Comparison of ENCODE assay signal across 16 cellular contexts in the genomic region with DNA sequence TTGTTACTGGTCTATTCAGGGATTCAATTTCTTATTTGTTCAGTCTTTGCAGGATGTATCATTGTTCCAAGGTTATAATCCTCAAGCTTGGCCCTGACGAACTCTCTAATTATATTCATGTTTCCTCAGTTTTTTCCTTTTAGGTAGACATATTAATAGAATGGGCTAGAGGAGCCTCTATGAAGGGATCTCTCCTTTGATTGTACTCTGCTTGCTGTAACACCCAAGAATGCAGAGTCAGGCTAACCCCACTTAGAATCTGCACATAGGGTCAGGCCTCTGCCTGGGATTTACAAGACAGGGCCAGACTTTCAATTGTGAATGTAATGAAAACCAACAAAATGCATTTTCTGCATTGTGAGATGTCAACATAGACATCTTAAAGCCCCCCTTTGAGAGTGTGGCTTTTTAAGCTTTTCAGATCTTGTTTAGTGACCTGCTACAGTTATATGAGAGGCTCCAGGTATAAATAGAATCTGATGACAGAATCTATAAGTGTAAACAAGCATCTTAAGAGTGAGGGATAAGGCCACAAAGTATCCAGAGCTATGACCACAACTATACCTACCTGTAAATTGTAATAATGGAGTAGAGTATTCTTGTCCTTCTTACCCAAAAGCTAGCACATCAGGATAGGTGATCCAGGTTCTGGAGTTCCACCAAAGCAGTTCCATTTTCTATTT. TPM values are rescaled to one million over a fixed set of nuclear protein-coding genes. Genes with fewer than 3 reads are reported as not detected.
A peak's percentile ranks its signal among the peaks of the same experiment; 100 is the strongest.
DNase-seq lines count a peak whose midpoint lies in the region; ATAC-seq, FAIRE-seq and TF ChIP-seq lines count a peak whose summit lies in the region.
"Had no signal": no experiment of that assay in that cellular context is flagged by ENCODE, and none has a peak within 500 bp of the region (broad histone marks: within the 10 kb centered on the region; RNA-seq: fewer than 3 reads in every experiment).

No MANE protein-coding gene starts in this region.

- H3K79me2 ChIP-seq in H1 (ENCODE audit: control insufficient read depth in 1 of 2, insufficient read depth in 2 of 2, low read length in 2 of 2): peaks cover 0 to 67% of the 10 kb centered on the region in 2 experiments; a peak in 3 of 4 replicates

- H3K18ac ChIP-seq in H1 (ENCODE audit: extremely low read depth, low read length): no peak overlapping the region

- peak; percentile 60 for FAIRE-seq in H1 (lab: Jason Lieb, UNC)
- FAIRE-seq: D721Med, G401.6, GM12891, GM19239, HepG2 had no signal

- H3K36me3 ChIP-seq in H1 (ENCODE audit: control insufficient read depth in 2 of 4, insufficient read depth in 4 of 4, low read length in 3 of 4) (peaks cover 0 to 43% (median 5%) of the 10 kb centered on the region in 4 experiments; a peak in 6 of 8 replicates), skeletal muscle tissue (ENCODE audit: control insufficient read depth in 3 of 3, insufficient read depth in 3 of 3, low read length in 3 of 3) (peaks cover 7 to 13% (median 8%) of the 10 kb centered on the region in 3 donors)

- ATAC-seq in natural killer cell: no peak
- no peak for ATAC-seq in natural killer cell treated with Interleukin-12 subunit alpha and Interleukin-12 subunit beta and Interleukin-15 and Interleukin-18, amount 100 ng/mL, for 72 hours
- ATAC-seq: HepG2 had no signal

- H3K23ac ChIP-seq in H1 (ENCODE audit: insufficient read length): no peak overlapping the region

- H3K9me3 Mint-ChIP-seq in natural killer cell: no peaks in the 10 kb centered on the region
- H3K9me3 Mint-ChIP-seq in natural killer cell treated with Interleukin-12 subunit alpha and Interleukin-12 subunit beta and Interleukin-15 and Interleukin-18, amount 100 ng/mL, for 72 hours: no peaks in the 10 kb centered on the region

- peaks cover 51 to 52% of the 10 kb centered on the region in 2 donors for H3K4me1 Mint-ChIP-seq in natural killer cell
- peaks cover 24 to 32% of the 10 kb centered on the region in 2 donors for H3K4me1 Mint-ChIP-seq in natural killer cell treated with Interleukin-12 subunit alpha and Interleukin-12 subunit beta and Interleukin-15 and Interleukin-18, amount 100 ng/mL, for 72 hours (ENCODE audit: low read depth in 2 of 2)

- H3K56ac ChIP-seq in H1 (replicated peaks; ENCODE audit: insufficient read length, low read depth, low read length): no peak overlapping the region

- H3K4me2 ChIP-seq in H1 (ENCODE audit: insufficient read depth in 1 of 2, low read depth in 2 of 2, low read length in 2 of 2): no peak overlapping the region

- H3K9me3 ChIP-seq in H1 (ENCODE audit: insufficient read depth in 2 of 2, low read depth in 1 of 2, low read length in 1 of 2): no peaks in the 10 kb centered on the region
- H3K9me3 ChIP-seq in skeletal muscle tissue (ENCODE audit: control insufficient read depth in 3 of 3, low read length in 3 of 3): no peaks in the 10 kb centered on the region
- H3K9me3 ChIP-seq: Caco-2, HAP-1 had no signal

- no peak overlapping the region for H2BK12ac ChIP-seq in H1 (ENCODE audit: low read depth, low read length)

- H3K79me1 ChIP-seq in H1 (ENCODE audit: low read depth, low read length): peaks cover 3% of the 10 kb centered on the region; the same call in 1 of the 2 replicates

- H3K4me3 Mint-ChIP-seq in natural killer cell: no peak overlapping the region
- no peak overlapping the region for H3K4me3 Mint-ChIP-seq in natural killer cell treated with Interleukin-12 subunit alpha and Interleukin-12 subunit beta and Interleukin-15 and Interleukin-18, amount 100 ng/mL, for 72 hours
- H3K4me3 Mint-ChIP-seq: B cell had no signal

- CTCF ChIA-PET in H1 (lab: Charles Lee; ENCODE audit: partially characterized antibody): interaction anchor here (0.7 to 1.0 kb wide), 2 partner anchors 76 to 146 kb away, joined by 3 read pairs; no protein-coding TSS in a partner anchor

- no peaks in the 10 kb centered on the region for H4K20me1 ChIP-seq in H1 (replicated peaks in 1 of 2; ENCODE audit: control insufficient read depth in 1 of 2, insufficient read depth in 2 of 2, low read length in 2 of 2)

- H3K27me3 ChIP-seq in H1 (replicated peaks in 1 of 4; ENCODE audit: control insufficient read depth in 3 of 4, extremely low read depth in 1 of 4, insufficient read depth in 3 of 4, low read length in 3 of 4) (no peaks in the 10 kb centered on the region), skeletal muscle tissue (ENCODE audit: control insufficient read depth in 3 of 3, insufficient read depth in 3 of 3, low read length in 3 of 3) (no peaks in the 10 kb centered on the region)

- H3K23me2 ChIP-seq in H1 (ENCODE audit: low read depth, low read length): no peaks in the 10 kb centered on the region

- TF ChIP-seq RAD21 in H1 (IDR thresholded peaks at IDR 0.05 in 1 of 2, conservative IDR thresholded peaks at IDR 0.05 in 1 of 2; ENCODE audit: low read depth in 2 of 2, low read length in 2 of 2): no peak

- no peak overlapping the region for H2BK15ac ChIP-seq in H1 (ENCODE audit: low read length)

- TF ChIP-seq POLR2A in H1 (IDR thresholded peaks at IDR 0.05; ENCODE audit: control extremely low read depth in 1 of 2, low read depth in 2 of 2, low read length in 2 of 2): no peak

- H3K4me1 ChIP-seq in H1 (replicated peaks in 1 of 4; ENCODE audit: control insufficient read depth in 3 of 4, insufficient read depth in 4 of 4, low read length in 3 of 4): no peaks in the 10 kb centered on the region
- H3K4me1 ChIP-seq in skeletal muscle tissue (ENCODE audit: control insufficient read depth in 3 of 3, insufficient read depth in 3 of 3, low read length in 3 of 3): peaks cover 6 to 24% (median 13%) of the 10 kb centered on the region in 3 donors
- H3K4me1 ChIP-seq: Caco-2 had no signal

- peak overlapping the region; percentile 3 to 52 for H3K27ac Mint-ChIP-seq in natural killer cell
- no peak overlapping the region for H3K27ac Mint-ChIP-seq in natural killer cell treated with Interleukin-12 subunit alpha and Interleukin-12 subunit beta and Interleukin-15 and Interleukin-18, amount 100 ng/mL, for 72 hours
- H3K27ac Mint-ChIP-seq: B cell; CD4-positive, CD25-positive, alpha-beta regulatory T cell had no signal

- no peaks in the 10 kb centered on the region for H3K36me3 Mint-ChIP-seq in natural killer cell
- H3K36me3 Mint-ChIP-seq in natural killer cell treated with Interleukin-12 subunit alpha and Interleukin-12 subunit beta and Interleukin-15 and Interleukin-18, amount 100 ng/mL, for 72 hours: peaks cover 17% of the 10 kb centered on the region

- intact Hi-C loops in natural killer cell (cut with micrococcal nuclease): no loop called here

- H2AK5ac ChIP-seq in H1 (ENCODE audit: low read depth, low read length): no peak overlapping the region

- H3K14ac ChIP-seq in H1 (ENCODE audit: insufficient read length): no peak overlapping the region

- no peak overlapping the region for H2AFZ ChIP-seq in H1 (ENCODE audit: low read length)

- H4K91ac ChIP-seq in H1 (replicated peaks; ENCODE audit: insufficient read length, low read length): no peak overlapping the region

- H4K8ac ChIP-seq in H1 (ENCODE audit: extremely low read depth, insufficient read depth, low read length): no peak overlapping the region

- H3K27ac ChIP-seq in H1 (ENCODE audit: low read depth, low read length) (no peak overlapping the region), skeletal muscle tissue (ENCODE audit: low read depth, low read length) (peak overlapping the region; percentile 42), substantia nigra (ENCODE audit: low read depth, low read length, poor library complexity, severe bottlenecking) (no peak overlapping the region)

- H3K9ac ChIP-seq in H1 (replicated peaks in 1 of 4; ENCODE audit: extremely low read depth in 1 of 4, low read depth in 3 of 4, low read length in 3 of 4) (no peak overlapping the region), skeletal muscle tissue (ENCODE audit: low read depth in 1 of 3, low read length in 3 of 3) (no peak overlapping the region)

- no peak overlapping the region for H4K5ac ChIP-seq in H1 (ENCODE audit: insufficient read length, low read depth, low read length)

- no peak overlapping the region for H2BK20ac ChIP-seq in H1 (ENCODE audit: low read length)

- no peak overlapping the region for H3K4me3 ChIP-seq in H1 (ENCODE audit: extremely low read depth in 1 of 4, insufficient read depth in 2 of 4, low read depth in 3 of 4, low read length in 4 of 4)
- peak overlapping the region in 1 of 3 donors; percentile 9 for H3K4me3 ChIP-seq in skeletal muscle tissue (ENCODE audit: low read length in 3 of 3)
- H3K4me3 ChIP-seq: HAP-1 had no signal

- DNase-seq in natural killer cell (no peak), H1 (ENCODE audit: low read depth in 1 of 2, low spot score in 2 of 2) (no peak), RPMI8226 (no peak), substantia nigra (lab: John Stamatoyannopoulos, UW) (no peak)
- DNase-seq in natural killer cell treated with Interleukin-12 subunit alpha and Interleukin-12 subunit beta and Interleukin-15 and Interleukin-18, amount 100 ng/mL, for 72 hours (ENCODE audit: low spot score): no peak
- DNase-seq: C1 segment of cervical spinal cord; Caco-2; CD4-positive, CD25-positive, alpha-beta regulatory T cell had no signal

- POLR2A ChIA-PET in H1 (lab: Charles Lee; ENCODE audit: partially characterized antibody): interaction anchor here (0.5 to 2.6 kb wide), 4 partner anchors 11 to 1057 kb away, joined by 3 to 10 read pairs (median 3); no protein-coding TSS in a partner anchor

- TF ChIP-seq EP300 in H1 (IDR thresholded peaks at IDR 0.05; ENCODE audit: borderline replicate concordance in 1 of 2, low read depth in 2 of 2, low read length in 2 of 2): no peak

- H3K4ac ChIP-seq in H1 (replicated peaks; ENCODE audit: insufficient read length, low read depth, low read length): no peak overlapping the region

- no peaks in the 10 kb centered on the region for H3K27me3 Mint-ChIP-seq in natural killer cell (ENCODE audit: low read depth in 2 of 2)
- H3K27me3 Mint-ChIP-seq in natural killer cell treated with Interleukin-12 subunit alpha and Interleukin-12 subunit beta and Interleukin-15 and Interleukin-18, amount 100 ng/mL, for 72 hours: no peaks in the 10 kb centered on the region
- H3K27me3 Mint-ChIP-seq: B cell; CD4-positive, CD25-positive, alpha-beta regulatory T cell had no signal

- TF ChIP-seq CTCF in natural killer cell (IDR thresholded peaks at IDR 0.05) (no peak), H1 (IDR thresholded peaks at IDR 0.05; ENCODE audit: control extremely low read depth in 1 of 3, insufficient read depth in 1 of 3, low read depth in 1 of 3, low read length in 3 of 3) (no peak)

- 86% methylated on average over 1 of the region's 1 CpG; no CpG with 5 or more reads in 1 of the 2 experiments for WGBS in H1 (ENCODE audit: extremely low coverage in 1 of 2, insufficient coverage in 1 of 2, insufficient read length in 1 of 2, insufficient replicate concordance in 2 of 2, low coverage in 1 of 2, low lambda C conversion rate in 2 of 2, missing lambda C conversion rate in 1 of 2), 2 experiments

- H2BK5ac ChIP-seq in H1 (ENCODE audit: low read depth, low read length): no peak overlapping the region

- H2BK120ac ChIP-seq in H1 (replicated peaks; ENCODE audit: low read depth, low read length): no peak overlapping the region

RNA-seq across cellular contexts. Expression of gene ZNF493, which starts 5.5 kb away (rescaled TPM):
- 10 to 100 TPM; 48.1 to 57.0 (median 50.4) TPM for total RNA-seq in natural killer cell
- 10 to 100 TPM; 19.4 to 22.6 TPM for total RNA-seq in natural killer cell treated with Interleukin-12 subunit alpha and Interleukin-12 subunit beta and Interleukin-15 and Interleukin-18, amount 100 ng/mL, for 72 hours
- total RNA-seq in H1 (2021; fragmentation: NEBNext Ultra II Directional; extraction: Animal tissue kit (Norgen Biotek cat#: 25700)): 31.0 and 32.2 TPM in 2 replicates
- polyA plus RNA-seq in H1 (2011; rRNA removed): 7.5 and 9.0 TPM in 2 replicates
- polyA plus RNA-seq in H1 (2011; cell fraction: cytosol; rRNA removed): 12.5 TPM
- polyA plus RNA-seq in H1 (2011; cell fraction: nucleus; rRNA removed): 30.6 TPM
- 6.4 to 14.8 TPM (median 11.1 TPM) in 4 replicates for polyA plus RNA-seq in H1 (2012, experiment 1 of 2)
- 0.80 TPM for polyA plus RNA-seq in H1 (2012, experiment 2 of 2)
- polyA plus RNA-seq in H1 (2013, experiment 1 of 2): 24.7 TPM
- polyA plus RNA-seq in H1 (2013, experiment 2 of 2): 20.4 TPM
- polyA minus RNA-seq in H1 (2011; rRNA and poly(A)+ RNA removed): 84.3 and 97.5 TPM in 2 replicates
- 19.7 TPM for polyA minus RNA-seq in H1 (2011; cell fraction: cytosol; rRNA and poly(A)+ RNA removed)
- 159 TPM for polyA minus RNA-seq in H1 (2011; cell fraction: nucleus; rRNA and poly(A)+ RNA removed)
- 47.5 TPM for total RNA-seq in skeletal muscle tissue

RNA-seq across cellular contexts. Expression of gene ZNF738, which starts 43.6 kb away (rescaled TPM):
- total RNA-seq in natural killer cell (10 to 100 TPM; 11.4 to 22.9 (median 14.7) TPM), skeletal muscle tissue (15.7 TPM)
- 10 to 100 TPM in 1 of 2 donors, 1 to 10 TPM in 1; 9.7 to 17.2 TPM for total RNA-seq in natural killer cell treated with Interleukin-12 subunit alpha and Interleukin-12 subunit beta and Interleukin-15 and Interleukin-18, amount 100 ng/mL, for 72 hours
- 78.1 and 80.6 TPM in 2 replicates for total RNA-seq in H1 (2021; fragmentation: NEBNext Ultra II Directional; extraction: Animal tissue kit (Norgen Biotek cat#: 25700))
- polyA plus RNA-seq in H1 (2011; rRNA removed): 126 and 148 TPM in 2 replicates
- polyA plus RNA-seq in H1 (2011; cell fraction: cytosol; rRNA removed): 142 TPM
- polyA plus RNA-seq in H1 (2011; cell fraction: nucleus; rRNA removed): 90.6 TPM
- polyA plus RNA-seq in H1 (2012, experiment 1 of 2): 73.9 to 112 TPM (median 80.1 TPM) in 4 replicates
- 52.0 TPM for polyA plus RNA-seq in H1 (2012, experiment 2 of 2)
- 107 TPM for polyA plus RNA-seq in H1 (2013, experiment 1 of 2)
- polyA plus RNA-seq in H1 (2013, experiment 2 of 2): 92.2 TPM
- 35.1 and 36.5 TPM in 2 replicates for polyA minus RNA-seq in H1 (2011; rRNA and poly(A)+ RNA removed)
- polyA minus RNA-seq in H1 (2011; cell fraction: cytosol; rRNA and poly(A)+ RNA removed): 49.9 TPM
- polyA minus RNA-seq in H1 (2011; cell fraction: nucleus; rRNA and poly(A)+ RNA removed): 85.6 TPM

Comparison
In these comparisons a context has a peak if more than half of its experiments do, and no peak if none do; other contexts are left out.
1. H3K27ac Mint-ChIP-seq: peak in natural killer cell (2 of 2); none in natural killer cell treated with Interleukin-12 subunit alpha and Interleukin-12 subunit beta and Interleukin-15 and Interleukin-18, amount 100 ng/mL, for 72 hours (0 of 2).